33 cellular contexts compared by ENCODE assay signal in genomic region chr10:113239569-113239968, GRCh38.
"Had no signal": no experiment of that assay in that cellular context is flagged by ENCODE, and none has a peak within 500 bp of the region (broad histone marks: within the 10 kb centered on the region; RNA-seq: fewer than 3 reads in every experiment).

No MANE protein-coding gene starts in this region.

- H3K4me3 Mint-ChIP-seq: activated CD4-positive, alpha-beta memory T cell treated with anti-CD3 and anti-CD28 coated beads for 36 hours; activated CD4-positive, alpha-beta T cell treated with anti-CD3 and anti-CD28 coated beads, Interleukin-2, amount 10 ng/mL, durations not matched to agents 24 days and 14 days; activated T-helper 1 cell treated with anti-CD3 and anti-CD28 coated beads, Interleukin-12 subunit alpha, Interleukin-12 subunit beta, Interleukin-2, Interleukin-4 antibody, amounts not matched to agents 30 ng/mL and 10 ng/mL and 1 ng/mL, durations not matched to agents 14 hours and 24 hours and 36 hours; effector memory CD8-positive, alpha-beta T cell; immature natural killer cell; mesothelial cell of epicardium; naive B cell; T-helper 2 cell treated with Interferon-gamma antibody and Interleukin-4, amounts not matched to agents 5 μg/mL and 100 μg/mL, for 36 hours had no signal

- H3K36me3 ChIP-seq: brain microvascular endothelial cell, gastroesophageal sphincter, left ventricle myocardium inferior, tibial nerve, WERI-Rb-1 had no signal

- H3K79me2 ChIP-seq: parathyroid adenoma had no signal

- H3K36me3 Mint-ChIP-seq: activated CD4-positive, alpha-beta memory T cell treated with anti-CD3 and anti-CD28 coated beads for 36 hours; immature natural killer cell; mesothelial cell of epicardium; naive B cell had no signal

- ATAC-seq: effector memory CD8-positive, alpha-beta T cell; gastroesophageal sphincter; psoas muscle had no signal

- H3K4me1 Mint-ChIP-seq: activated CD4-positive, alpha-beta T cell treated with anti-CD3 and anti-CD28 coated beads, Interleukin-2, amount 10 ng/mL, durations not matched to agents 24 days and 14 days; immature natural killer cell; mesothelial cell of epicardium; naive B cell had no signal

- H3K27me3 ChIP-seq: brain microvascular endothelial cell, gastroesophageal sphincter, tibial nerve had no signal

- H3K27ac ChIP-seq: brain microvascular endothelial cell, gastroesophageal sphincter, left ventricle myocardium inferior, parathyroid adenoma, psoas muscle, tibial nerve, WERI-Rb-1 had no signal

- DNase-seq: activated CD4-positive, alpha-beta memory T cell treated with anti-CD3 and anti-CD28 coated beads for 36 hours; activated CD4-positive, alpha-beta T cell treated with anti-CD3 and anti-CD28 coated beads, Interleukin-2, amount 10 ng/mL, durations not matched to agents 24 days and 14 days; activated CD4-positive, CD25-positive, alpha-beta regulatory T cell treated with anti-CD3 and anti-CD28 coated beads, Interleukin-2, amount 50 U/mL, for 72 hours; activated CD8-positive, alpha-beta memory T cell treated with anti-CD3 and anti-CD28 coated beads, Interleukin-2, amount 50 U/mL, for 4 hours; activated effector memory CD4-positive, alpha-beta T cell treated with anti-CD3 and anti-CD28 coated beads, Interleukin-2, amount 50 U/mL, for 16 hours; activated naive CD4-positive, alpha-beta T cell treated with anti-CD3 and anti-CD28 coated beads, Interleukin-2, amount 50 U/mL, for 16 hours; activated T-cell treated with anti-CD3 and anti-CD28 coated beads, Interleukin-2, amount 50 U/mL, for 1 hour; amniotic stem cell; brain microvascular endothelial cell; cortex of kidney; effector memory CD8-positive, alpha-beta T cell; hippocampal formation; immature natural killer cell; left ventricle myocardium inferior; mammary epithelial cell; naive B cell; nucleus accumbens; psoas muscle; stimulated activated CD4-positive, alpha-beta T cell treated with anti-CD3 and anti-CD28 coated beads, Interleukin-1b, Interleukin-23, amount 100 ng/mL, for 48 hours; stimulated activated naive CD4-positive, alpha-beta T cell treated with Interleukin-2 at 50 U/mL for 16 hours; T-helper 1 cell; WERI-Rb-1 had no signal

- H3K9me3 ChIP-seq: gastroesophageal sphincter, left ventricle myocardium inferior, psoas muscle, tibial nerve had no signal

- H2AFZ ChIP-seq: parathyroid adenoma had no signal

- H3K9ac ChIP-seq: parathyroid adenoma had no signal

- H3K27ac Mint-ChIP-seq: activated CD4-positive, alpha-beta memory T cell treated with anti-CD3 and anti-CD28 coated beads for 36 hours; activated T-helper 1 cell treated with anti-CD3 and anti-CD28 coated beads, Interleukin-12 subunit alpha, Interleukin-12 subunit beta, Interleukin-2, Interleukin-4 antibody, amounts not matched to agents 30 ng/mL and 10 ng/mL and 1 ng/mL, durations not matched to agents 14 hours and 24 hours and 36 hours; effector memory CD8-positive, alpha-beta T cell; immature natural killer cell; mesothelial cell of epicardium; T-helper 2 cell treated with Interferon-gamma antibody and Interleukin-4, amounts not matched to agents 5 μg/mL and 100 μg/mL, for 36 hours had no signal

- H3K9me3 Mint-ChIP-seq: activated CD4-positive, alpha-beta memory T cell treated with anti-CD3 and anti-CD28 coated beads for 36 hours; activated CD4-positive, alpha-beta T cell treated with anti-CD3 and anti-CD28 coated beads, Interleukin-2, amount 10 ng/mL, durations not matched to agents 24 days and 14 days; activated T-helper 1 cell treated with anti-CD3 and anti-CD28 coated beads, Interleukin-12 subunit alpha, Interleukin-12 subunit beta, Interleukin-2, Interleukin-4 antibody, amounts not matched to agents 30 ng/mL and 10 ng/mL and 1 ng/mL, durations not matched to agents 14 hours and 24 hours and 36 hours; effector memory CD8-positive, alpha-beta T cell; immature natural killer cell; T-helper 2 cell treated with Interferon-gamma antibody and Interleukin-4, amounts not matched to agents 5 μg/mL and 100 μg/mL, for 36 hours had no signal

- H3K4me3 ChIP-seq: gastroesophageal sphincter, left ventricle myocardium inferior, psoas muscle, smooth muscle cell, tibial nerve had no signal

- FAIRE-seq: astrocyte, endothelial cell of umbilical vein, TTC549, urothelium cell line had no signal

- H3K4me2 ChIP-seq: smooth muscle cell had no signal

- H3K4me1 ChIP-seq: gastroesophageal sphincter, left ventricle myocardium inferior, parathyroid adenoma, psoas muscle, tibial nerve had no signal
